In genomic region chr9:34991833-34992375, GRCh38 we compare ENCODE assay signal across 8 cellular contexts. TPM values are rescaled to one million over a fixed set of nuclear protein-coding genes. Genes with fewer than 3 reads are reported as not detected.
DNase-seq lines count a peak whose midpoint lies in the region; ATAC-seq and TF ChIP-seq lines count a peak whose summit lies in the region.

No MANE protein-coding gene starts in this region.

- no peak for ATAC-seq in omental fat pad (ENCODE audit: low FRiP score)
- ATAC-seq in natural killer cell: no peak

- H3K36me3 ChIP-seq in uterus: no peaks in the 10 kb centered on the region

- no peak for TF ChIP-seq POLR2A in uterus (IDR thresholded peaks at IDR 0.05)

- no peaks in the 10 kb centered on the region for H3K27me3 ChIP-seq in uterus

- H3K27me3 Mint-ChIP-seq in natural killer cell (ENCODE audit: low read depth in 2 of 2): peaks cover 0 to 2% of the 10 kb centered on the region in 2 donors

- peak in 1 of 4 experiments; percentile 1 for TF ChIP-seq CTCF in uterus (IDR thresholded peaks at IDR 0.05)
- no peak for TF ChIP-seq CTCF in omental fat pad (IDR thresholded peaks at IDR 0.05)
- TF ChIP-seq CTCF in natural killer cell (IDR thresholded peaks at IDR 0.05): no peak

- no peaks in the 10 kb centered on the region for H3K9me3 ChIP-seq in uterus

- H3K4me1 Mint-ChIP-seq in natural killer cell: peaks cover 23 to 28% of the 10 kb centered on the region in 2 donors

- peak overlapping the region; percentile 90 to 100 for H3K27ac ChIP-seq in uterus

- DNase-seq in stimulated activated CD4-positive, alpha-beta T cell treated with anti-CD3 and anti-CD28 coated beads, Interleukin-1b, Interleukin-23, amount 100 ng/mL, for 48 hours: peak; percentile 54
- DNase-seq in stimulated activated CD4-positive, alpha-beta T cell treated with anti-CD3 and anti-CD28 coated beads, Interleukin-4, amount 100 ng/mL, for 24 hours: no peak
- peak; percentile 57 for DNase-seq in astrocyte of the hippocampus (ENCODE audit: low read depth, low spot score)
- peak; percentile 77 for DNase-seq in kidney tubule cell (ENCODE audit: low spot score)
- peak; percentile 43 to 58 for DNase-seq in uterus
- DNase-seq in NCI-H1092 (lab: John Stamatoyannopoulos, UW): no peak
- no peak for DNase-seq in omental fat pad (ENCODE audit: low spot score)
- DNase-seq in natural killer cell: no peak

- H3K4me1 ChIP-seq in uterus: peaks cover 6 to 31% of the 10 kb centered on the region in 2 donors

- no peaks in the 10 kb centered on the region for H3K36me3 Mint-ChIP-seq in natural killer cell

- no peak overlapping the region for H3K27ac Mint-ChIP-seq in natural killer cell

- H3K4me3 Mint-ChIP-seq in natural killer cell: no peak overlapping the region

- no peak overlapping the region for H3K4me3 ChIP-seq in uterus

- H3K9me3 Mint-ChIP-seq in natural killer cell: no peaks in the 10 kb centered on the region

- intact Hi-C loops in uterus (cut with DNase I; ENCODE audit: low total_unique reads) (no loop called here), natural killer cell (cut with micrococcal nuclease) (no loop called here)

RNA-seq across cellular contexts. Expression of gene DNAJB5, which starts 2.4 kb away (rescaled TPM):
- total RNA-seq in uterus (10 to 100 TPM in 3 of 4 donors, 1 to 10 TPM in 1; 9.7 to 45.0 (median 25.1) TPM), omental fat pad (10 to 100 TPM in 2 of 4 donors, 1 to 10 TPM in 2; 6.3 to 17.3 (median 9.8) TPM), natural killer cell (1 to 10 TPM; 1.1 to 2.4 (median 1.9) TPM)

RNA-seq across cellular contexts. Expression of gene PHF24, which starts 33.8 kb away (rescaled TPM):
- 1 to 10 TPM in 1 of 4 donors, under 1 TPM in 3; under 0.01 to 1.5 (median 0.81) TPM for total RNA-seq in uterus
- under 1 TPM in 3 of 4 donors, not detected in 1; 0.28 to 0.95 (median 0.84) TPM for total RNA-seq in omental fat pad
- not detected for total RNA-seq in natural killer cell

Comparison
In these comparisons a context has a peak if more than half of its experiments do, and no peak if none do; other contexts are left out.
1. DNase-seq: peak in stimulated activated CD4-positive, alpha-beta T cell treated with anti-CD3 and anti-CD28 coated beads, Interleukin-1b, Interleukin-23, amount 100 ng/mL, for 48 hours (single experiment), astrocyte of the hippocampus (single experiment), kidney tubule cell (single experiment) and uterus (2 of 2); none in stimulated activated CD4-positive, alpha-beta T cell treated with anti-CD3 and anti-CD28 coated beads, Interleukin-4, amount 100 ng/mL, for 24 hours (single experiment), NCI-H1092 (single experiment), omental fat pad (single experiment) and natural killer cell (single experiment).